8 cellular contexts compared by ENCODE assay signal in the genomic region with DNA sequence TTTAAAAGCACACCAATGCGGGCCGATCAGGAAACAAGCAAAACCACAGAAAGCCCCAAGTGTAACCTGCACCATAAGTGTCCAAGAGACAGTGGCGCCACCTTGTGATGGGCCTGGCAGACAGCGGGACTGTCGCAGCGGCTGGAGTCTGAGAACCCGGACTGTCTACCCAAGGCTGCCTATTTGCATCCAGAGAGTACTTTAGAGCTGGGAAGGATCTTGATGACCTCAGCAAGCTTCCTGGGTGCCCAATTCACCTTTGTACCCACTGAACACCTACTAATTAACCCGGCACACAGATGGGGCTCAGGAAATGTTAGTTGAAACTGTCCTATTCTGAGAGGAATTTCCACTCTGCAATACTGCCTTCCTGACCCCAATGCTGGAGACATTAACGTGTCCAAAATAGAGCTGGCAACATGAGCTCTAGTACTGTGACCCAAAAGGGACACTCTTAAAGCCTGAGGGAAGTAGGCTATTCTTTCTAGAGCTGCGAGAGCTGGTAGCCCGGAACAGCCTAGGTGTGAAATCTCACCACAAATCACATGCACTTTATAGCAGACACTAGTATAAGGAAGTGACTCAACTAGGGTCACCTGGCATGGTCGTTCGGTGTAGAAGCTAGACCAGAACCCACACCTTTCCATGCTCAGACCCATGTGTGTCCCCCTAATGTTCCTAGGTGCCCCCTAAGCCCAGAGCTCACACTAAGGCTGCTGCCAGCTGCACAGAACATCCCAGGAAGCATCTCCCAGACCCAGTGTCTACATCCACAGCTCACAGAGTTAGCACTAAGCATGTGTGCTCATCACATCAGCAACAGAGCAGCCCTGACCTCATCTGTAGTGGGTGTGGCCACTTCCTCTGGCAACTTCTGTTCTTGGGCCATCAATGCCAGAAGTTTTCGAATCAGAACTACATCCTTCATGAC. TPM values are rescaled to one million over a fixed set of nuclear protein-coding genes. Genes with fewer than 3 reads are reported as not detected.
DNase-seq lines count a peak whose midpoint lies in the region; ATAC-seq, FAIRE-seq and TF ChIP-seq lines count a peak whose summit lies in the region.

No MANE protein-coding gene starts in this region.

- H3K9me3 ChIP-seq in testis, result no peaks in the 10 kb centered on the region

- H3K4me1 ChIP-seq in testis, result no peaks in the 10 kb centered on the region

- intact Hi-C loops in testis (cut with DNase I; ENCODE audit: low total_unique reads), result loop anchor here (5.0 to 10.0 kb wide), 2 partner anchors 195 to 253 kb away; a partner anchor contains a TSS

- H3K36me3 ChIP-seq in testis (ENCODE audit: low read depth, missing control alignments), result no peaks in the 10 kb centered on the region

- peak; percentile 78 for ATAC-seq in GM21423 (IDR thresholded peaks at IDR 0.05; ENCODE audit: unreplicated experiment)

- TF ChIP-seq CTCF in fibroblast of pulmonary artery (IDR thresholded peaks at IDR 0.05; ENCODE audit: low read length, missing control alignments) (peak; percentile 86), testis (IDR thresholded peaks at IDR 0.05) (peak; percentile 73 to 80 (median 75))

- FAIRE-seq in HTR-8/SVneo (lab: Jason Lieb, UNC), result no peak

- DNase-seq in DMS79 (lab: John Stamatoyannopoulos, UW), result peak; percentile 45
- peak; percentile 57 for DNase-seq in HTR-8/SVneo (ENCODE audit: insufficient read length, low spot score)
- DNase-seq in RPMI7951 (ENCODE audit: low read depth), result peak; percentile 67
- DNase-seq in activated T-helper 1 cell treated with anti-CD3 and anti-CD28 coated beads, Interleukin-2, amount 50 U/mL, for 16 hours (ENCODE audit: low read depth in 1 of 2, low spot score in 1 of 2), result peak; percentile 59 to 73
- peak; percentile 79 for DNase-seq in fibroblast of pulmonary artery (ENCODE audit: low read depth)
- peak in 50 of 56 donors; percentile 3 to 85 (median 46) for DNase-seq in nucleus accumbens (lab: John Stamatoyannopoulos, UW)
- peak; percentile 90 for DNase-seq in testis

- TF ChIP-seq POLR2A in testis (IDR thresholded peaks at IDR 0.05), result no peak

- 43 to 60% methylated on average over 11 to 14 of the region's 14 CpGs for WGBS in testis, 2 donors

- no peak overlapping the region for H3K27ac ChIP-seq in testis

- H3K4me3 ChIP-seq in fibroblast of pulmonary artery (replicated peaks; ENCODE audit: low read depth, low read length) (no peak overlapping the region), testis (no peak overlapping the region)

- H3K27me3 ChIP-seq in testis, result no peaks in the 10 kb centered on the region

RNA-seq across cellular contexts. Expression of a gene that starts 25.4 kb away (rescaled TPM):
- 13.0 and 17.2 TPM in 2 replicates for total RNA-seq in RPMI7951 (2014; rRNA removed; shearing (Covaris generic))
- total RNA-seq in testis, result 10 to 100 TPM; 28.1 to 28.7 TPM
- polyA plus RNA-seq in testis (ENCODE audit: insufficient read depth, low read depth, low replicate concordance), result 20.0 TPM

RNA-seq across cellular contexts. Expression of a gene that starts 25.8 kb away (rescaled TPM):
- total RNA-seq in RPMI7951 (2014; rRNA removed; shearing (Covaris generic)), result 78.5 and 92.3 TPM in 2 replicates
- total RNA-seq in testis, result 100 to 1,000 TPM; 167 to 213 TPM
- polyA plus RNA-seq in testis (ENCODE audit: insufficient read depth, low read depth, low replicate concordance), result 120 TPM
